Comparison of ENCODE assay signal across 1 cellular context in genomic region chr1:14929547-14930223, GRCh38.
A peak's percentile ranks its signal among the peaks of the same experiment; 100 is the strongest.
TF ChIP-seq lines count a peak whose summit lies in the region.

No MANE protein-coding gene starts in this region.

TF ChIP-seq in K562, 482 proteins besides CTCF, POLR2A, EP300 and RAD21 (continued from another document and continues in another):
- TF ChIP-seq, protein P1, sequence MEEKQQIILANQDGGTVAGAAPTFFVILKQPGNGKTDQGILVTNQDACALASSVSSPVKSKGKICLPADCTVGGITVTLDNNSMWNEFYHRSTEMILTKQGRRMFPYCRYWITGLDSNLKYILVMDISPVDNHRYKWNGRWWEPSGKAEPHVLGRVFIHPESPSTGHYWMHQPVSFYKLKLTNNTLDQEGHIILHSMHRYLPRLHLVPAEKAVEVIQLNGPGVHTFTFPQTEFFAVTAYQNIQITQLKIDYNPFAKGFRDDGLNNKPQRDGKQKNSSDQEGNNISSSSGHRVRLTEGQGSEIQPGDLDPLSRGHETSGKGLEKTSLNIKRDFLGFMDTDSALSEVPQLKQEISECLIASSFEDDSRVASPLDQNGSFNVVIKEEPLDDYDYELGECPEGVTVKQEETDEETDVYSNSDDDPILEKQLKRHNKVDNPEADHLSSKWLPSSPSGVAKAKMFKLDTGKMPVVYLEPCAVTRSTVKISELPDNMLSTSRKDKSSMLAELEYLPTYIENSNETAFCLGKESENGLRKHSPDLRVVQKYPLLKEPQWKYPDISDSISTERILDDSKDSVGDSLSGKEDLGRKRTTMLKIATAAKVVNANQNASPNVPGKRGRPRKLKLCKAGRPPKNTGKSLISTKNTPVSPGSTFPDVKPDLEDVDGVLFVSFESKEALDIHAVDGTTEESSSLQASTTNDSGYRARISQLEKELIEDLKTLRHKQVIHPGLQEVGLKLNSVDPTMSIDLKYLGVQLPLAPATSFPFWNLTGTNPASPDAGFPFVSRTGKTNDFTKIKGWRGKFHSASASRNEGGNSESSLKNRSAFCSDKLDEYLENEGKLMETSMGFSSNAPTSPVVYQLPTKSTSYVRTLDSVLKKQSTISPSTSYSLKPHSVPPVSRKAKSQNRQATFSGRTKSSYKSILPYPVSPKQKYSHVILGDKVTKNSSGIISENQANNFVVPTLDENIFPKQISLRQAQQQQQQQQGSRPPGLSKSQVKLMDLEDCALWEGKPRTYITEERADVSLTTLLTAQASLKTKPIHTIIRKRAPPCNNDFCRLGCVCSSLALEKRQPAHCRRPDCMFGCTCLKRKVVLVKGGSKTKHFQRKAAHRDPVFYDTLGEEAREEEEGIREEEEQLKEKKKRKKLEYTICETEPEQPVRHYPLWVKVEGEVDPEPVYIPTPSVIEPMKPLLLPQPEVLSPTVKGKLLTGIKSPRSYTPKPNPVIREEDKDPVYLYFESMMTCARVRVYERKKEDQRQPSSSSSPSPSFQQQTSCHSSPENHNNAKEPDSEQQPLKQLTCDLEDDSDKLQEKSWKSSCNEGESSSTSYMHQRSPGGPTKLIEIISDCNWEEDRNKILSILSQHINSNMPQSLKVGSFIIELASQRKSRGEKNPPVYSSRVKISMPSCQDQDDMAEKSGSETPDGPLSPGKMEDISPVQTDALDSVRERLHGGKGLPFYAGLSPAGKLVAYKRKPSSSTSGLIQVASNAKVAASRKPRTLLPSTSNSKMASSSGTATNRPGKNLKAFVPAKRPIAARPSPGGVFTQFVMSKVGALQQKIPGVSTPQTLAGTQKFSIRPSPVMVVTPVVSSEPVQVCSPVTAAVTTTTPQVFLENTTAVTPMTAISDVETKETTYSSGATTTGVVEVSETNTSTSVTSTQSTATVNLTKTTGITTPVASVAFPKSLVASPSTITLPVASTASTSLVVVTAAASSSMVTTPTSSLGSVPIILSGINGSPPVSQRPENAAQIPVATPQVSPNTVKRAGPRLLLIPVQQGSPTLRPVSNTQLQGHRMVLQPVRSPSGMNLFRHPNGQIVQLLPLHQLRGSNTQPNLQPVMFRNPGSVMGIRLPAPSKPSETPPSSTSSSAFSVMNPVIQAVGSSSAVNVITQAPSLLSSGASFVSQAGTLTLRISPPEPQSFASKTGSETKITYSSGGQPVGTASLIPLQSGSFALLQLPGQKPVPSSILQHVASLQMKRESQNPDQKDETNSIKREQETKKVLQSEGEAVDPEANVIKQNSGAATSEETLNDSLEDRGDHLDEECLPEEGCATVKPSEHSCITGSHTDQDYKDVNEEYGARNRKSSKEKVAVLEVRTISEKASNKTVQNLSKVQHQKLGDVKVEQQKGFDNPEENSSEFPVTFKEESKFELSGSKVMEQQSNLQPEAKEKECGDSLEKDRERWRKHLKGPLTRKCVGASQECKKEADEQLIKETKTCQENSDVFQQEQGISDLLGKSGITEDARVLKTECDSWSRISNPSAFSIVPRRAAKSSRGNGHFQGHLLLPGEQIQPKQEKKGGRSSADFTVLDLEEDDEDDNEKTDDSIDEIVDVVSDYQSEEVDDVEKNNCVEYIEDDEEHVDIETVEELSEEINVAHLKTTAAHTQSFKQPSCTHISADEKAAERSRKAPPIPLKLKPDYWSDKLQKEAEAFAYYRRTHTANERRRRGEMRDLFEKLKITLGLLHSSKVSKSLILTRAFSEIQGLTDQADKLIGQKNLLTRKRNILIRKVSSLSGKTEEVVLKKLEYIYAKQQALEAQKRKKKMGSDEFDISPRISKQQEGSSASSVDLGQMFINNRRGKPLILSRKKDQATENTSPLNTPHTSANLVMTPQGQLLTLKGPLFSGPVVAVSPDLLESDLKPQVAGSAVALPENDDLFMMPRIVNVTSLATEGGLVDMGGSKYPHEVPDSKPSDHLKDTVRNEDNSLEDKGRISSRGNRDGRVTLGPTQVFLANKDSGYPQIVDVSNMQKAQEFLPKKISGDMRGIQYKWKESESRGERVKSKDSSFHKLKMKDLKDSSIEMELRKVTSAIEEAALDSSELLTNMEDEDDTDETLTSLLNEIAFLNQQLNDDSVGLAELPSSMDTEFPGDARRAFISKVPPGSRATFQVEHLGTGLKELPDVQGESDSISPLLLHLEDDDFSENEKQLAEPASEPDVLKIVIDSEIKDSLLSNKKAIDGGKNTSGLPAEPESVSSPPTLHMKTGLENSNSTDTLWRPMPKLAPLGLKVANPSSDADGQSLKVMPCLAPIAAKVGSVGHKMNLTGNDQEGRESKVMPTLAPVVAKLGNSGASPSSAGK (IDR thresholded peaks at IDR 0.05), result no peak
- TF ChIP-seq HOMEZ (CRISPR knock-in tag; IDR thresholded peaks at IDR 0.05) (no peak), ZBTB34 (CRISPR knock-in tag; IDR thresholded peaks at IDR 0.05) (no peak), ZNF785 (CRISPR knock-in tag; IDR thresholded peaks at IDR 0.05) (no peak), NR1H2 (CRISPR knock-in tag; IDR thresholded peaks at IDR 0.05) (no peak), PRPF4 (IDR thresholded peaks at IDR 0.05; ENCODE audit: insufficient read depth, low read depth, low read length, poor library complexity, severe bottlenecking) (no peak), MTA2 (IDR thresholded peaks at IDR 0.05; ENCODE audit: low read depth) (peak; percentile 23; the same call in 1 of the 2 replicates), KDM1A (IDR thresholded peaks at IDR 0.05) (peak; percentile 69 to 76; a peak in 3 of 4 replicates), FOXJ2 (tag; IDR thresholded peaks at IDR 0.05) (peak; percentile 96), FOXA3 (CRISPR knock-in tag; conservative IDR thresholded peaks at IDR 0.05 in 1 of 2, IDR thresholded peaks at IDR 0.05 in 1 of 2) (peak in 1 of 2 experiments; percentile 85; a peak in 2 of 4 replicates)
- TF ChIP-seq, protein P2, sequence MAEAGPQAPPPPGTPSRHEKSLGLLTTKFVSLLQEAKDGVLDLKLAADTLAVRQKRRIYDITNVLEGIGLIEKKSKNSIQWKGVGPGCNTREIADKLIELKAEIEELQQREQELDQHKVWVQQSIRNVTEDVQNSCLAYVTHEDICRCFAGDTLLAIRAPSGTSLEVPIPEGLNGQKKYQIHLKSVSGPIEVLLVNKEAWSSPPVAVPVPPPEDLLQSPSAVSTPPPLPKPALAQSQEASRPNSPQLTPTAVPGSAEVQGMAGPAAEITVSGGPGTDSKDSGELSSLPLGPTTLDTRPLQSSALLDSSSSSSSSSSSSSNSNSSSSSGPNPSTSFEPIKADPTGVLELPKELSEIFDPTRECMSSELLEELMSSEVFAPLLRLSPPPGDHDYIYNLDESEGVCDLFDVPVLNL (CRISPR knock-in tag; IDR thresholded peaks at IDR 0.05; ENCODE audit: low read depth), result no peak
- TF ChIP-seq, protein P3, sequence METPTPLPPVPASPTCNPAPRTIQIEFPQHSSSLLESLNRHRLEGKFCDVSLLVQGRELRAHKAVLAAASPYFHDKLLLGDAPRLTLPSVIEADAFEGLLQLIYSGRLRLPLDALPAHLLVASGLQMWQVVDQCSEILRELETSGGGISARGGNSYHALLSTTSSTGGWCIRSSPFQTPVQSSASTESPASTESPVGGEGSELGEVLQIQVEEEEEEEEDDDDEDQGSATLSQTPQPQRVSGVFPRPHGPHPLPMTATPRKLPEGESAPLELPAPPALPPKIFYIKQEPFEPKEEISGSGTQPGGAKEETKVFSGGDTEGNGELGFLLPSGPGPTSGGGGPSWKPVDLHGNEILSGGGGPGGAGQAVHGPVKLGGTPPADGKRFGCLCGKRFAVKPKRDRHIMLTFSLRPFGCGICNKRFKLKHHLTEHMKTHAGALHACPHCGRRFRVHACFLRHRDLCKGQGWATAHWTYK (CRISPR knock-in tag; IDR thresholded peaks at IDR 0.05), result no peak
- TF ChIP-seq, protein P4, sequence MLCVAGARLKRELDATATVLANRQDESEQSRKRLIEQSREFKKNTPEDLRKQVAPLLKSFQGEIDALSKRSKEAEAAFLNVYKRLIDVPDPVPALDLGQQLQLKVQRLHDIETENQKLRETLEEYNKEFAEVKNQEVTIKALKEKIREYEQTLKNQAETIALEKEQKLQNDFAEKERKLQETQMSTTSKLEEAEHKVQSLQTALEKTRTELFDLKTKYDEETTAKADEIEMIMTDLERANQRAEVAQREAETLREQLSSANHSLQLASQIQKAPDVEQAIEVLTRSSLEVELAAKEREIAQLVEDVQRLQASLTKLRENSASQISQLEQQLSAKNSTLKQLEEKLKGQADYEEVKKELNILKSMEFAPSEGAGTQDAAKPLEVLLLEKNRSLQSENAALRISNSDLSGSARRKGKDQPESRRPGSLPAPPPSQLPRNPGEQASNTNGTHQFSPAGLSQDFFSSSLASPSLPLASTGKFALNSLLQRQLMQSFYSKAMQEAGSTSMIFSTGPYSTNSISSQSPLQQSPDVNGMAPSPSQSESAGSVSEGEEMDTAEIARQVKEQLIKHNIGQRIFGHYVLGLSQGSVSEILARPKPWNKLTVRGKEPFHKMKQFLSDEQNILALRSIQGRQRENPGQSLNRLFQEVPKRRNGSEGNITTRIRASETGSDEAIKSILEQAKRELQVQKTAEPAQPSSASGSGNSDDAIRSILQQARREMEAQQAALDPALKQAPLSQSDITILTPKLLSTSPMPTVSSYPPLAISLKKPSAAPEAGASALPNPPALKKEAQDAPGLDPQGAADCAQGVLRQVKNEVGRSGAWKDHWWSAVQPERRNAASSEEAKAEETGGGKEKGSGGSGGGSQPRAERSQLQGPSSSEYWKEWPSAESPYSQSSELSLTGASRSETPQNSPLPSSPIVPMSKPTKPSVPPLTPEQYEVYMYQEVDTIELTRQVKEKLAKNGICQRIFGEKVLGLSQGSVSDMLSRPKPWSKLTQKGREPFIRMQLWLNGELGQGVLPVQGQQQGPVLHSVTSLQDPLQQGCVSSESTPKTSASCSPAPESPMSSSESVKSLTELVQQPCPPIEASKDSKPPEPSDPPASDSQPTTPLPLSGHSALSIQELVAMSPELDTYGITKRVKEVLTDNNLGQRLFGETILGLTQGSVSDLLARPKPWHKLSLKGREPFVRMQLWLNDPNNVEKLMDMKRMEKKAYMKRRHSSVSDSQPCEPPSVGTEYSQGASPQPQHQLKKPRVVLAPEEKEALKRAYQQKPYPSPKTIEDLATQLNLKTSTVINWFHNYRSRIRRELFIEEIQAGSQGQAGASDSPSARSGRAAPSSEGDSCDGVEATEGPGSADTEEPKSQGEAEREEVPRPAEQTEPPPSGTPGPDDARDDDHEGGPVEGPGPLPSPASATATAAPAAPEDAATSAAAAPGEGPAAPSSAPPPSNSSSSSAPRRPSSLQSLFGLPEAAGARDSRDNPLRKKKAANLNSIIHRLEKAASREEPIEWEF (CRISPR knock-in tag; IDR thresholded peaks at IDR 0.05), result no peak
- TF ChIP-seq, protein P5, sequence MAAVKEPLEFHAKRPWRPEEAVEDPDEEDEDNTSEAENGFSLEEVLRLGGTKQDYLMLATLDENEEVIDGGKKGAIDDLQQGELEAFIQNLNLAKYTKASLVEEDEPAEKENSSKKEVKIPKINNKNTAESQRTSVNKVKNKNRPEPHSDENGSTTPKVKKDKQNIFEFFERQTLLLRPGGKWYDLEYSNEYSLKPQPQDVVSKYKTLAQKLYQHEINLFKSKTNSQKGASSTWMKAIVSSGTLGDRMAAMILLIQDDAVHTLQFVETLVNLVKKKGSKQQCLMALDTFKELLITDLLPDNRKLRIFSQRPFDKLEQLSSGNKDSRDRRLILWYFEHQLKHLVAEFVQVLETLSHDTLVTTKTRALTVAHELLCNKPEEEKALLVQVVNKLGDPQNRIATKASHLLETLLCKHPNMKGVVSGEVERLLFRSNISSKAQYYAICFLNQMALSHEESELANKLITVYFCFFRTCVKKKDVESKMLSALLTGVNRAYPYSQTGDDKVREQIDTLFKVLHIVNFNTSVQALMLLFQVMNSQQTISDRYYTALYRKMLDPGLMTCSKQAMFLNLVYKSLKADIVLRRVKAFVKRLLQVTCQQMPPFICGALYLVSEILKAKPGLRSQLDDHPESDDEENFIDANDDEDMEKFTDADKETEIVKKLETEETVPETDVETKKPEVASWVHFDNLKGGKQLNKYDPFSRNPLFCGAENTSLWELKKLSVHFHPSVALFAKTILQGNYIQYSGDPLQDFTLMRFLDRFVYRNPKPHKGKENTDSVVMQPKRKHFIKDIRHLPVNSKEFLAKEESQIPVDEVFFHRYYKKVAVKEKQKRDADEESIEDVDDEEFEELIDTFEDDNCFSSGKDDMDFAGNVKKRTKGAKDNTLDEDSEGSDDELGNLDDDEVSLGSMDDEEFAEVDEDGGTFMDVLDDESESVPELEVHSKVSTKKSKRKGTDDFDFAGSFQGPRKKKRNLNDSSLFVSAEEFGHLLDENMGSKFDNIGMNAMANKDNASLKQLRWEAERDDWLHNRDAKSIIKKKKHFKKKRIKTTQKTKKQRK (IDR thresholded peaks at IDR 0.05; ENCODE audit: borderline replicate concordance, low read depth, low read length), result no peak
- TF ChIP-seq, protein P6, sequence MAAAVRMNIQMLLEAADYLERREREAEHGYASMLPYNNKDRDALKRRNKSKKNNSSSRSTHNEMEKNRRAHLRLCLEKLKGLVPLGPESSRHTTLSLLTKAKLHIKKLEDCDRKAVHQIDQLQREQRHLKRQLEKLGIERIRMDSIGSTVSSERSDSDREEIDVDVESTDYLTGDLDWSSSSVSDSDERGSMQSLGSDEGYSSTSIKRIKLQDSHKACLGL (CRISPR knock-in tag; IDR thresholded peaks at IDR 0.05; ENCODE audit: borderline replicate concordance, poor library complexity, severe bottlenecking), result no peak
